ENCODE assay signal across 22 cellular contexts in genomic region chr17:75020331-75021110, GRCh38. TPM values are rescaled to one million over a fixed set of nuclear protein-coding genes. Genes with fewer than 3 reads are reported as not detected.
DNase-seq lines count a peak whose midpoint lies in the region; ATAC-seq and TF ChIP-seq lines count a peak whose summit lies in the region.
"Had no signal": no experiment of that assay in that cellular context is flagged by ENCODE, and none has a peak within 500 bp of the region (broad histone marks: within the 10 kb centered on the region; RNA-seq: fewer than 3 reads in every experiment).

No MANE protein-coding gene starts in this region.

- peak overlapping the region; percentile 7 for H4K8ac ChIP-seq in trophoblast cell (ENCODE audit: low read depth, low read length)

- H2AFZ ChIP-seq in trophoblast cell (ENCODE audit: insufficient read depth, low read length, poor library complexity): no peak overlapping the region

- CTCF ChIA-PET in Panc1 (lab: Charles Lee): no interaction called here

- no peak overlapping the region for H3K14ac ChIP-seq in trophoblast cell (ENCODE audit: low read length)

- no peak for DNase-seq in Panc1 (ENCODE audit: low read depth, low spot score)
- DNase-seq in dorsolateral prefrontal cortex: peak in 3 of 10 donors; percentile 19 to 48 (median 40)
- peak; percentile 76 to 96 for DNase-seq in trophoblast cell
- no peak for DNase-seq in effector CD8-positive, alpha-beta T cell (lab: John Stamatoyannopoulos, UW)
- DNase-seq in T-helper 1 cell: no peak
- DNase-seq in GM13976 (ENCODE audit: low spot score): no peak
- no peak for DNase-seq in activated CD4-positive, alpha-beta T cell treated with anti-CD3 and anti-CD28 coated beads, Interleukin-2, amount 50 U/mL, for 4 hours
- DNase-seq: activated T-cell treated with anti-CD3 and anti-CD28 coated beads, Interleukin-2, amount 50 U/mL, for 4 hours; CD8-positive, alpha-beta memory T cell; DMS53; H7; lower lobe of right lung; MG63; NCI-H1417; NCI-H2081; NCI-H226; stimulated activated naive CD8-positive, alpha-beta T cell treated with anti-CD3 and anti-CD28 coated beads, Interleukin-15, Interleukin-2, amounts not matched to agents 100 U/mL and 50 U/mL, for 24 hours; thyroid gland had no signal

- H3K27ac ChIP-seq in C4-2B (peak overlapping the region; percentile 75), Panc1 (ENCODE audit: low read length) (no peak overlapping the region), dorsolateral prefrontal cortex (peak overlapping the region; percentile 58 to 98 (median 91)), trophoblast cell (ENCODE audit: low read depth, low read length) (peak overlapping the region; percentile 83)
- H3K27ac ChIP-seq: A549, epithelial cell of prostate, lower lobe of right lung, thyroid gland had no signal

- no peak overlapping the region for H3K23ac ChIP-seq in trophoblast cell (ENCODE audit: low read length)

- no peak overlapping the region for H2BK120ac ChIP-seq in trophoblast cell (ENCODE audit: insufficient read depth, low read length, poor library complexity)

- no peak overlapping the region for H2AK5ac ChIP-seq in trophoblast cell (ENCODE audit: low read length)

- no peaks in the 10 kb centered on the region for H3K27me3 ChIP-seq in Panc1 (ENCODE audit: control insufficient read depth, insufficient read depth, low read length)
- H3K27me3 ChIP-seq in dorsolateral prefrontal cortex: no peaks in the 10 kb centered on the region
- no peaks in the 10 kb centered on the region for H3K27me3 ChIP-seq in trophoblast cell (ENCODE audit: insufficient read depth, low read length)
- H3K27me3 ChIP-seq: MG63, thyroid gland had no signal

- H2BK5ac ChIP-seq in trophoblast cell (ENCODE audit: low read depth, low read length, poor library complexity): peak overlapping the region; percentile 9

- no peak for ATAC-seq in Panc1
- ATAC-seq: A549; activated T-cell treated with anti-CD3 and anti-CD28 coated beads, Interleukin-2, amount 50 U/mL, for 4 hours; lower lobe of right lung; stimulated activated naive CD8-positive, alpha-beta T cell treated with anti-CD3 and anti-CD28 coated beads, Interleukin-15, Interleukin-2, amounts not matched to agents 100 U/mL and 50 U/mL, for 24 hours had no signal

- H3K36me3 ChIP-seq in Panc1 (ENCODE audit: control insufficient read depth, insufficient read depth, low read length): peaks cover 2% of the 10 kb centered on the region; the same call in 1 of the 2 replicates
- H3K36me3 ChIP-seq in trophoblast cell (ENCODE audit: control insufficient read depth in 1 of 2, insufficient read depth in 2 of 2, low read length in 2 of 2): peaks cover 14 to 22% of the 10 kb centered on the region in 2 experiments

- no peak for TF ChIP-seq CTCF in C4-2B (conservative IDR thresholded peaks at IDR 0.05)
- no peak for TF ChIP-seq CTCF in Panc1 (IDR thresholded peaks at IDR 0.05)
- no peak for TF ChIP-seq CTCF in dorsolateral prefrontal cortex (IDR thresholded peaks at IDR 0.05 in 54 of 56, conservative IDR thresholded peaks at IDR 0.05 in 2 of 56; ENCODE audit: low read depth in 1 of 56, partially characterized antibody in 56 of 56)
- no peak for TF ChIP-seq CTCF in GM13976 (IDR thresholded peaks at IDR 0.05; ENCODE audit: borderline replicate concordance, control extremely low read depth, extremely low read depth, insufficient read depth, missing control alignments)

- peak overlapping the region; percentile 61 for H4K91ac ChIP-seq in trophoblast cell (ENCODE audit: low read depth, low read length)

- no peak overlapping the region for H3K4me3 ChIP-seq in Panc1 (ENCODE audit: low read depth in 2 of 2, low read length in 2 of 2)
- peak overlapping the region in 34 of 59 donors; percentile 0 to 68 (median 24) for H3K4me3 ChIP-seq in dorsolateral prefrontal cortex
- no peak overlapping the region for H3K4me3 ChIP-seq in trophoblast cell (ENCODE audit: low read depth, low read length)
- H3K4me3 ChIP-seq: A549, lower lobe of right lung, MG63, thyroid gland had no signal

- in situ Hi-C loops in Panc1 (cut with HindIII; ENCODE audit: low pct_unique_long_range_greater_than_20kb, low sequenced_read_pairs) (no loop called here), GM13976 (cut with MboI; ENCODE audit: low sequenced_read_pairs, unreplicated experiment) (no loop called here)

- POLR2A ChIA-PET in Panc1 (lab: Charles Lee): interaction anchor here (0.6 kb wide), 1 partner anchor 113 kb away, joined by 12 read pairs; no protein-coding TSS in a partner anchor

- H3K9ac ChIP-seq in trophoblast cell (ENCODE audit: low read length): no peak overlapping the region

- TSS peak; percentile 67 for BruUV-seq in Panc1 (replicated peaks; lab: Mats Ljungman, UMichigan)

- no peaks in the 10 kb centered on the region for H3K79me2 ChIP-seq in trophoblast cell (ENCODE audit: control insufficient read depth, insufficient read depth, low read length, poor library complexity)

- no peak overlapping the region for H4K12ac ChIP-seq in trophoblast cell (ENCODE audit: low read depth, low read length)

- WGBS in trophoblast cell (ENCODE audit: extremely low coverage, insufficient coverage, insufficient read length): no CpG with 5 or more reads among the region's 19 CpGs

- no peak overlapping the region for H3K18ac ChIP-seq in trophoblast cell (ENCODE audit: low read length)

- intact Hi-C loops in Panc1 (cut with micrococcal nuclease; ENCODE audit: unreplicated experiment) (no loop called here), dorsolateral prefrontal cortex (cut with DNase I) (no loop called here)

- no peak overlapping the region for H3K4ac ChIP-seq in trophoblast cell (ENCODE audit: low read depth, low read length)

- H3K79me1 ChIP-seq in trophoblast cell (ENCODE audit: low read length): no peaks in the 10 kb centered on the region

- H3K4me1 ChIP-seq in Panc1 (ENCODE audit: control insufficient read depth, insufficient read depth, low read length) (no peaks in the 10 kb centered on the region), trophoblast cell (ENCODE audit: control insufficient read depth in 1 of 2, insufficient read depth in 2 of 2, low read length in 2 of 2) (peaks cover 13 to 18% of the 10 kb centered on the region in 2 experiments)
- H3K4me1 ChIP-seq: A549, lower lobe of right lung, thyroid gland had no signal

- H2BK12ac ChIP-seq in trophoblast cell (ENCODE audit: low read length): no peak overlapping the region

- peak overlapping the region; percentile 25 for H3K4me2 ChIP-seq in trophoblast cell (ENCODE audit: low read length)
- H3K4me2 ChIP-seq: A549 had no signal

- H3K9me3 ChIP-seq in Panc1 (ENCODE audit: control insufficient read depth, insufficient read depth, low read depth, low read length) (no peaks in the 10 kb centered on the region), trophoblast cell (ENCODE audit: insufficient read depth, low read depth, low read length) (no peaks in the 10 kb centered on the region)
- H3K9me3 ChIP-seq: A549, lower lobe of right lung, thyroid gland had no signal

RNA-seq across cellular contexts. Expression of gene MRPL58, which starts 8.1 kb away (rescaled TPM):
- total RNA-seq in Panc1 (2021; ENCODE audit: unreplicated experiment) (55.2 TPM), dorsolateral prefrontal cortex (10 to 100 TPM; 11.3 to 30.9 (median 21.5) TPM)
- polyA plus RNA-seq in Panc1 (2012; ENCODE audit: insufficient read length): 44.5 TPM
- 24.9 and 25.0 TPM in 2 replicates for polyA plus RNA-seq in trophoblast cell (2013)

RNA-seq across cellular contexts. Expression of gene ATP5PD, which starts 26.2 kb away (rescaled TPM):
- 413 TPM for total RNA-seq in Panc1 (2021; ENCODE audit: unreplicated experiment)
- polyA plus RNA-seq in Panc1 (2012; ENCODE audit: insufficient read length): 260 TPM
- total RNA-seq in dorsolateral prefrontal cortex: 100 to 1,000 TPM; 142 to 353 (median 254) TPM
- 250 and 260 TPM in 2 replicates for polyA plus RNA-seq in trophoblast cell (2013)

RNA-seq across cellular contexts. Expression of gene KCTD2, which starts 26.5 kb away (rescaled TPM):
- total RNA-seq in Panc1 (2021; ENCODE audit: unreplicated experiment) (34.9 TPM), dorsolateral prefrontal cortex (100 to 1,000 TPM in 7 of 120 experiments, 10 to 100 TPM in 113; 52.5 to 122 (median 79.8) TPM)
- 29.9 TPM for polyA plus RNA-seq in Panc1 (2012; ENCODE audit: insufficient read length)
- polyA plus RNA-seq in trophoblast cell (2013): 17.4 and 18.4 TPM in 2 replicates

RNA-seq across cellular contexts. Expression of gene CDR2L, which starts 33.1 kb away (rescaled TPM):
- total RNA-seq in Panc1 (2021; ENCODE audit: unreplicated experiment) (32.0 TPM), dorsolateral prefrontal cortex (10 to 100 TPM; 11.9 to 63.9 (median 22.6) TPM)
- polyA plus RNA-seq in Panc1 (2012; ENCODE audit: insufficient read length): 33.7 TPM
- 12.8 and 13.2 TPM in 2 replicates for polyA plus RNA-seq in trophoblast cell (2013)
- total RNA-seq: B cell had no signal

RNA-seq across cellular contexts. Expression of gene HID1, which starts 48.0 kb away (rescaled TPM):
- total RNA-seq in Panc1 (2021; ENCODE audit: unreplicated experiment): 10.9 TPM
- 16.6 TPM for polyA plus RNA-seq in Panc1 (2012; ENCODE audit: insufficient read length)
- total RNA-seq in dorsolateral prefrontal cortex: 100 to 1,000 TPM in 81 of 120 experiments, 10 to 100 TPM in 39; 70.3 to 228 (median 111) TPM
- 22.3 and 23.4 TPM in 2 replicates for polyA plus RNA-seq in trophoblast cell (2013)

Comparison
In these comparisons a context has a peak if more than half of its experiments do, and no peak if none do; other contexts are left out.
1. DNase-seq: peak in trophoblast cell (2 of 2); none in Panc1 (single experiment), effector CD8-positive, alpha-beta T cell (single experiment), T-helper 1 cell (0 of 5), GM13976 (single experiment) and activated CD4-positive, alpha-beta T cell treated with anti-CD3 and anti-CD28 coated beads, Interleukin-2, amount 50 U/mL, for 4 hours (0 of 2).
2. H3K4me3 ChIP-seq: peak in dorsolateral prefrontal cortex (34 of 59); none in Panc1 (0 of 2) and trophoblast cell (single experiment).